Comparison of ENCODE assay signal across 25 cellular contexts in genomic region chr10:117754770-117755510, GRCh38.
DNase-seq lines count a peak whose midpoint lies in the region; ATAC-seq and TF ChIP-seq lines count a peak whose summit lies in the region.
"Had no signal": no experiment of that assay in that cellular context is flagged by ENCODE, and none has a peak within 500 bp of the region (broad histone marks: within the 10 kb centered on the region; RNA-seq: fewer than 3 reads in every experiment).

No MANE protein-coding gene starts in this region.

- H3K36me3 ChIP-seq in endodermal cell (ENCODE audit: control insufficient read depth, insufficient read depth, low read length): no peaks in the 10 kb centered on the region
- H3K36me3 ChIP-seq: BE2C had no signal

- WGBS in endodermal cell (ENCODE audit: insufficient coverage in 1 of 2, insufficient read length in 1 of 2), 2 experiments: 85 to 89% methylated on average over 7 to 10 of the region's 10 CpGs

- H3K27ac Mint-ChIP-seq in endodermal cell (no peak overlapping the region), osteocyte (ENCODE audit: unreplicated experiment) (no peak overlapping the region)

- TF ChIP-seq CTCF in endodermal cell (conservative IDR thresholded peaks at IDR 0.05) (no peak), osteocyte (IDR thresholded peaks at IDR 0.05) (no peak)

- H3K4me3 Mint-ChIP-seq in endodermal cell: no peak overlapping the region
- H3K4me3 Mint-ChIP-seq in osteocyte (ENCODE audit: unreplicated experiment): no peak overlapping the region
- H3K4me3 Mint-ChIP-seq: CD14-positive monocyte; CD8-positive, alpha-beta memory T cell had no signal

- peaks cover 26% of the 10 kb centered on the region for H3K27me3 Mint-ChIP-seq in endodermal cell (ENCODE audit: insufficient read depth)
- peaks cover 10% of the 10 kb centered on the region for H3K27me3 Mint-ChIP-seq in osteocyte (ENCODE audit: unreplicated experiment)
- H3K27me3 Mint-ChIP-seq: CD8-positive, alpha-beta memory T cell had no signal

- H3K4me1 Mint-ChIP-seq in endodermal cell (no peaks in the 10 kb centered on the region), osteocyte (ENCODE audit: unreplicated experiment) (peaks cover 3% of the 10 kb centered on the region)
- H3K4me1 Mint-ChIP-seq: CD14-positive monocyte; CD8-positive, alpha-beta memory T cell had no signal

- DNase-seq in NCI-H748 (lab: John Stamatoyannopoulos, UW; ENCODE audit: unreplicated experiment) (peak; percentile 75), NCI-H748 treated with DMSO at 0.1 percent for 48 hours (lab: John Stamatoyannopoulos, UW) (no peak), NCI-H82 (lab: John Stamatoyannopoulos, UW) (peak; percentile 42), endodermal cell (peak; percentile 9), osteocyte (ENCODE audit: extremely low spot score, unreplicated experiment) (peak; percentile 17), DMS114 treated with DMSO at 0.1 percent for 48 hours (lab: John Stamatoyannopoulos, UW; ENCODE audit: unreplicated experiment) (no peak)
- no peak for DNase-seq in activated CD4-positive, alpha-beta T cell treated with anti-CD3 and anti-CD28 coated beads for 1 hour
- DNase-seq: BE2C; CD8-positive, alpha-beta memory T cell; DMS 273 treated with DMSO at 0.1 percent for 48 hours; DMS79 treated with DMSO at 0.1 percent for 48 hours; GF-D8; MM.1S; NCI-H1694 treated with DMSO at 0.1 percent for 48 hours; NCI-H2081; NCI-H2227 treated with DMSO at 0.1 percent for 48 hours; NCI-H526 treated with DMSO at 0.1 percent for 48 hours; SHP77 had no signal

- no peak for ATAC-seq in HG03378 (IDR thresholded peaks at IDR 0.05; ENCODE audit: unreplicated experiment)
- ATAC-seq: HCT116, Panc1 had no signal

- H3K27me3 ChIP-seq in endodermal cell (ENCODE audit: control insufficient read depth, insufficient read depth, low read length, poor library complexity, severe bottlenecking): peaks cover 9% of the 10 kb centered on the region
- H3K27me3 ChIP-seq: BE2C had no signal

- no peak overlapping the region for H3K4me3 ChIP-seq in endodermal cell (ENCODE audit: low read length)

- H3K9me3 ChIP-seq in endodermal cell (ENCODE audit: control insufficient read depth, low read length): no peaks in the 10 kb centered on the region
- H3K9me3 ChIP-seq: BE2C had no signal

- H3K4me1 ChIP-seq in endodermal cell (ENCODE audit: control insufficient read depth, insufficient read depth, low read length): no peaks in the 10 kb centered on the region
- H3K4me1 ChIP-seq: BE2C had no signal

- H3K9me3 Mint-ChIP-seq in endodermal cell: no peaks in the 10 kb centered on the region
- no peaks in the 10 kb centered on the region for H3K9me3 Mint-ChIP-seq in osteocyte (ENCODE audit: unreplicated experiment)
- H3K9me3 Mint-ChIP-seq: CD14-positive monocyte had no signal

- no peak overlapping the region for H3K27ac ChIP-seq in endodermal cell (ENCODE audit: low read depth, low read length)
- H3K27ac ChIP-seq: 22Rv1, KMS-11, RWPE1 had no signal

- H3K36me3 Mint-ChIP-seq in endodermal cell (ENCODE audit: low read depth) (no peaks in the 10 kb centered on the region), osteocyte (ENCODE audit: unreplicated experiment) (no peaks in the 10 kb centered on the region)
- H3K36me3 Mint-ChIP-seq: CD14-positive monocyte; CD8-positive, alpha-beta memory T cell had no signal

- no peak overlapping the region for H3K9ac ChIP-seq in endodermal cell (ENCODE audit: extremely low read depth, low read length, poor library complexity, severe bottlenecking)
- H3K9ac ChIP-seq: KMS-11 had no signal

Comparison
In these comparisons a context has a peak if more than half of its experiments do, and no peak if none do; other contexts are left out.
1. DNase-seq: peak in NCI-H748 (single experiment), NCI-H82 (single experiment), endodermal cell (single experiment) and osteocyte (single experiment); none in NCI-H748 treated with DMSO at 0.1 percent for 48 hours (single experiment), activated CD4-positive, alpha-beta T cell treated with anti-CD3 and anti-CD28 coated beads for 1 hour (single experiment) and DMS114 treated with DMSO at 0.1 percent for 48 hours (single experiment).